In genomic region chrX:131675596-131676194, GRCh38 we compare ENCODE assay signal across 8 cellular contexts.
DNase-seq lines count a peak whose midpoint lies in the region; ATAC-seq and TF ChIP-seq lines count a peak whose summit lies in the region.

No MANE protein-coding gene starts in this region.

- H3K27ac ChIP-seq in DND-41 (ENCODE audit: low read length) = no peak overlapping the region
- no peak overlapping the region for H3K27ac ChIP-seq in OCI-LY1 (ENCODE audit: low read depth, low read length, poor library complexity, severe bottlenecking)

- H3K36me3 ChIP-seq in DND-41 (ENCODE audit: insufficient read depth, low read length) = no peaks in the 10 kb centered on the region
- no peaks in the 10 kb centered on the region for H3K36me3 ChIP-seq in OCI-LY1 (ENCODE audit: insufficient read depth, low read length)

- no peak for DNase-seq in DND-41
- peak; percentile 3 for DNase-seq in germinal center (ENCODE audit: low spot score)
- DNase-seq in mucosa of gallbladder (ENCODE audit: low spot score) = no peak
- no peak for DNase-seq in omental fat pad (ENCODE audit: low spot score)
- no peak for DNase-seq in epidermal melanocyte (ENCODE audit: insufficient read length, low spot score)
- DNase-seq in activated CD4-positive, alpha-beta T cell treated with anti-CD3 and anti-CD28 coated beads, Interleukin-2, amount 10 ng/mL, durations not matched to agents 24 days and 14 days = no peak

- H3K36me3 Mint-ChIP-seq in activated CD4-positive, alpha-beta T cell treated with anti-CD3 and anti-CD28 coated beads, Interleukin-2, amount 10 ng/mL, durations not matched to agents 24 days and 14 days (ENCODE audit: low read depth) = no peaks in the 10 kb centered on the region

- no peak overlapping the region for H3K27ac Mint-ChIP-seq in activated CD4-positive, alpha-beta T cell treated with anti-CD3 and anti-CD28 coated beads, Interleukin-2, amount 10 ng/mL, durations not matched to agents 24 days and 14 days

- H3K9me2 ChIP-seq in OCI-LY1 (ENCODE audit: low read depth, low read length) = no peaks in the 10 kb centered on the region

- H3K9me3 ChIP-seq in DND-41 (ENCODE audit: insufficient read depth, low read length, severe bottlenecking) = no peaks in the 10 kb centered on the region
- H3K9me3 ChIP-seq in OCI-LY1 (ENCODE audit: low read length) = no peaks in the 10 kb centered on the region

- H3K9ac ChIP-seq in DND-41 (ENCODE audit: low read depth, low read length) (no peak overlapping the region), OCI-LY1 (ENCODE audit: low read length) (no peak overlapping the region)

- H3K27me3 Mint-ChIP-seq in activated CD4-positive, alpha-beta T cell treated with anti-CD3 and anti-CD28 coated beads, Interleukin-2, amount 10 ng/mL, durations not matched to agents 24 days and 14 days = peaks cover 2% of the 10 kb centered on the region

- H3F3A ChIP-seq in OCI-LY1 (ENCODE audit: insufficient read depth, low read length) = no peaks in the 10 kb centered on the region

- H3K27me3 ChIP-seq in DND-41 (ENCODE audit: insufficient read depth, low read length, poor library complexity) = no peaks in the 10 kb centered on the region
- H3K27me3 ChIP-seq in OCI-LY1 (ENCODE audit: insufficient read depth, low read length) = no peaks in the 10 kb centered on the region

- H2AFZ ChIP-seq in DND-41 (ENCODE audit: low read depth, low read length) (no peak overlapping the region), OCI-LY1 (ENCODE audit: low read length) (no peak overlapping the region)

- H3K4me1 Mint-ChIP-seq in activated CD4-positive, alpha-beta T cell treated with anti-CD3 and anti-CD28 coated beads, Interleukin-2, amount 10 ng/mL, durations not matched to agents 24 days and 14 days = no peaks in the 10 kb centered on the region

- no peaks in the 10 kb centered on the region for H3K9me3 Mint-ChIP-seq in activated CD4-positive, alpha-beta T cell treated with anti-CD3 and anti-CD28 coated beads, Interleukin-2, amount 10 ng/mL, durations not matched to agents 24 days and 14 days

- ATAC-seq in DND-41 (ENCODE audit: insufficient read depth, low read depth) (peak; percentile 57; the same call in 1 of the 3 replicates), GM21723 (IDR thresholded peaks at IDR 0.05; ENCODE audit: unreplicated experiment) (peak; percentile 62), omental fat pad (ENCODE audit: low FRiP score) (no peak)

- H3K4me1 ChIP-seq in DND-41 (ENCODE audit: insufficient read depth, low read length) (no peaks in the 10 kb centered on the region), OCI-LY1 (ENCODE audit: insufficient read depth, low read length, severe bottlenecking) (no peaks in the 10 kb centered on the region)

- H3K4me2 ChIP-seq in DND-41 (ENCODE audit: insufficient read depth, low read length) (no peak overlapping the region), OCI-LY1 (ENCODE audit: low read length) (no peak overlapping the region)

- H3K79me2 ChIP-seq in DND-41 (ENCODE audit: insufficient read depth, low read length) = no peaks in the 10 kb centered on the region
- H3K79me2 ChIP-seq in OCI-LY1 (ENCODE audit: insufficient read depth, low read length) = no peaks in the 10 kb centered on the region

- H3K4me3 ChIP-seq in DND-41 (ENCODE audit: low read depth in 1 of 2, low read length in 2 of 2) = no peak overlapping the region
- no peak overlapping the region for H3K4me3 ChIP-seq in OCI-LY1 (ENCODE audit: low read depth, low read length, poor library complexity, severe bottlenecking)

- H4K20me1 ChIP-seq in DND-41 (ENCODE audit: insufficient read depth, low read length) (no peaks in the 10 kb centered on the region), OCI-LY1 (ENCODE audit: insufficient read depth, low read length) (no peaks in the 10 kb centered on the region)

- no peak overlapping the region for H3K4me3 Mint-ChIP-seq in activated CD4-positive, alpha-beta T cell treated with anti-CD3 and anti-CD28 coated beads, Interleukin-2, amount 10 ng/mL, durations not matched to agents 24 days and 14 days

- intact Hi-C loops in activated CD4-positive, alpha-beta T cell treated with anti-CD3 and anti-CD28 coated beads, Interleukin-2, amount 10 ng/mL, durations not matched to agents 24 days and 14 days (cut with micrococcal nuclease) = no loop called here

- TF ChIP-seq CTCF in DND-41 (IDR thresholded peaks at IDR 0.05; ENCODE audit: borderline replicate concordance, extremely low read depth, low read length, poor library complexity, severe bottlenecking) (peak; percentile 43), OCI-LY1 (IDR thresholded peaks at IDR 0.05; ENCODE audit: low read length) (peak; percentile 51), omental fat pad (IDR thresholded peaks at IDR 0.05) (no peak)

Comparison
In these comparisons a context has a peak if more than half of its experiments do, and no peak if none do; other contexts are left out.
1. CTCF ChIP-seq: peak in DND-41 (single experiment) and OCI-LY1 (single experiment); none in omental fat pad (0 of 3).